8 cellular contexts compared by ENCODE assay signal in genomic region chr10:74585231-74586087, GRCh38.
DNase-seq lines count a peak whose midpoint lies in the region; ATAC-seq lines count a peak whose summit lies in the region.

No MANE protein-coding gene starts in this region.

- ATAC-seq in HG02938 (IDR thresholded peaks at IDR 0.05; ENCODE audit: unreplicated experiment): peak; percentile 56

- DNase-seq in NCI-H510A treated with DMSO at 0.1 percent for 48 hours (lab: John Stamatoyannopoulos, UW) (peak; percentile 39), NCI-H510A (lab: John Stamatoyannopoulos, UW) (no peak), NCI-H345 (lab: John Stamatoyannopoulos, UW) (peak; percentile 64), inferior parietal cortex (ENCODE audit: extremely low spot score) (peak; percentile 47), NOMO-1 (lab: John Stamatoyannopoulos, UW; ENCODE audit: unreplicated experiment in 2 of 2) (no peak)
- peak in 3 of 4 experiments; percentile 3 to 14 (median 5) for DNase-seq in activated naive CD4-positive, alpha-beta T cell (lab: John Stamatoyannopoulos, UW)
- peak; percentile 47 for DNase-seq in stimulated activated CD4-positive, alpha-beta T cell treated with anti-CD3 and anti-CD28 coated beads, Interleukin-4, amount 100 ng/mL, for 1 hour

Comparison
In these comparisons a context has a peak if more than half of its experiments do, and no peak if none do; other contexts are left out.
1. DNase-seq: peak in NCI-H510A treated with DMSO at 0.1 percent for 48 hours (single experiment), NCI-H345 (single experiment), activated naive CD4-positive, alpha-beta T cell (3 of 4), inferior parietal cortex (single experiment) and stimulated activated CD4-positive, alpha-beta T cell treated with anti-CD3 and anti-CD28 coated beads, Interleukin-4, amount 100 ng/mL, for 1 hour (single experiment); none in NCI-H510A (single experiment) and NOMO-1 (0 of 2).